9 cellular contexts compared by ENCODE assay signal in the genomic region with DNA sequence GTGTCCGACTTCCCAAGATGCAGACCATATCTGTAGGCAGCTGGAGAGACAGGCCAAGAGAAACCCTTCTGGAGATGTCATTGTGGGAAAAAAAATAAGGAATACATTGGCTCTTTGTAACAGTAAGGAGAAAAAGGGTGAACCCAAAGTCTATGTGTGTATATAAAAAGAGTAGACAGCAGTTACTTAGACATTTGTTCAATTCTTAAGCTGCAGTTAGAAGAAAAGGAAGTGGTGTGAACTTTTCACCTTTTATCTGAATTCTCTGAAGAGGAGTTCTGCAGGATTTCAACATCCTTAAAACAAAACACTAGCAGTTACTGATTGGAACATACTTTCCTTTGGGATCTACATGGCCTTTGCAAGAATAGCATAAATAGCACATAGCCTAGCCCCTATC. TPM values are rescaled to one million over a fixed set of nuclear protein-coding genes. Genes with fewer than 3 reads are reported as not detected.
A peak's percentile ranks its signal among the peaks of the same experiment; 100 is the strongest.
DNase-seq lines count a peak whose midpoint lies in the region; ATAC-seq and TF ChIP-seq lines count a peak whose summit lies in the region.
"Had no signal": no experiment of that assay in that cellular context is flagged by ENCODE, and none has a peak within 500 bp of the region (broad histone marks: within the 10 kb centered on the region; RNA-seq: fewer than 3 reads in every experiment).

No MANE protein-coding gene starts in this region.

- peaks cover 52% of the 10 kb centered on the region for H3K4me1 ChIP-seq in lower lobe of right lung

- no peak overlapping the region for H3K4me3 ChIP-seq in lower lobe of right lung

- ATAC-seq in lower lobe of right lung (peak in 1 of 2 donors; percentile 23), HG03135 (IDR thresholded peaks at IDR 0.05; ENCODE audit: unreplicated experiment) (no peak), GM19467 (IDR thresholded peaks at IDR 0.05; ENCODE audit: unreplicated experiment) (no peak)

- peak overlapping the region; percentile 91 for H3K4me3 Mint-ChIP-seq in activated naive CD8-positive, alpha-beta T cell
- H3K4me3 Mint-ChIP-seq in chondrocyte (ENCODE audit: unreplicated experiment) = no peak overlapping the region

- in situ Hi-C loops in KBM-7 (cut with MboI; ENCODE audit: low pct_unique_long_range_greater_than_20kb, low sequenced_read_pairs) = no loop called here

- intact Hi-C loops in lower lobe of right lung (cut with DNase I) = no loop called here

- no peaks in the 10 kb centered on the region for H3K36me3 ChIP-seq in lower lobe of right lung
- H3K36me3 ChIP-seq: brain microvascular endothelial cell had no signal

- peak overlapping the region; percentile 77 for H3K27ac ChIP-seq in lower lobe of right lung
- H3K27ac ChIP-seq: brain microvascular endothelial cell had no signal

- peaks cover 5% of the 10 kb centered on the region for H3K36me3 Mint-ChIP-seq in activated naive CD8-positive, alpha-beta T cell
- no peaks in the 10 kb centered on the region for H3K36me3 Mint-ChIP-seq in chondrocyte (ENCODE audit: low read depth)

- no peaks in the 10 kb centered on the region for H3K27me3 Mint-ChIP-seq in activated naive CD8-positive, alpha-beta T cell
- H3K27me3 Mint-ChIP-seq in chondrocyte (ENCODE audit: low read depth) = no peaks in the 10 kb centered on the region

- DNase-seq in A172 (ENCODE audit: low spot score) (peak; percentile 41), KBM-7 (peak; percentile 67), lower lobe of right lung (no peak), SHP77 treated with DMSO at 0.1 percent for 48 hours (lab: John Stamatoyannopoulos, UW) (no peak), chondrocyte (ENCODE audit: low spot score) (no peak)
- DNase-seq: brain microvascular endothelial cell had no signal

- H3K27ac Mint-ChIP-seq in activated naive CD8-positive, alpha-beta T cell = peak overlapping the region; percentile 99
- H3K27ac Mint-ChIP-seq in chondrocyte (ENCODE audit: unreplicated experiment) = no peak overlapping the region

- no peaks in the 10 kb centered on the region for H3K9me3 ChIP-seq in lower lobe of right lung

- TF ChIP-seq CTCF in lower lobe of right lung (IDR thresholded peaks at IDR 0.05) (no peak), chondrocyte (IDR thresholded peaks at IDR 0.05) (no peak)

- H3K4me1 Mint-ChIP-seq in activated naive CD8-positive, alpha-beta T cell (ENCODE audit: low read depth) = peaks cover 91% of the 10 kb centered on the region
- peaks cover 6% of the 10 kb centered on the region for H3K4me1 Mint-ChIP-seq in chondrocyte (ENCODE audit: low read depth)

- no peaks in the 10 kb centered on the region for H3K9me3 Mint-ChIP-seq in activated naive CD8-positive, alpha-beta T cell (ENCODE audit: low read depth)
- H3K9me3 Mint-ChIP-seq in chondrocyte (ENCODE audit: low read depth) = no peaks in the 10 kb centered on the region

- no peaks in the 10 kb centered on the region for H3K27me3 ChIP-seq in lower lobe of right lung (ENCODE audit: low read depth)
- H3K27me3 ChIP-seq: brain microvascular endothelial cell had no signal

RNA-seq across cellular contexts. Expression of a gene that starts 21.7 kb away (rescaled TPM):
- 4.6 and 12.0 TPM in 2 replicates for total RNA-seq in A172 (2014; rRNA removed; shearing (Covaris generic))
- 16.4 TPM for total RNA-seq in lower lobe of right lung
- 3.1 to 3.4 TPM (median 3.3 TPM) in 3 replicates for total RNA-seq in chondrocyte

RNA-seq across cellular contexts. Expression of a gene that starts 34.5 kb away (rescaled TPM):
- total RNA-seq in A172 (2014; rRNA removed; shearing (Covaris generic)) = 101 and 112 TPM in 2 replicates
- total RNA-seq in lower lobe of right lung = 38.9 TPM
- 45.2 to 62.8 TPM (median 45.3 TPM) in 3 replicates for total RNA-seq in chondrocyte

RNA-seq across cellular contexts. Expression of a gene that starts 46.2 kb away (rescaled TPM):
- total RNA-seq in A172 (2014; rRNA removed; shearing (Covaris generic)) = 30.3 and 33.4 TPM in 2 replicates
- 56.7 TPM for total RNA-seq in lower lobe of right lung
- 32.0 to 42.8 TPM (median 33.1 TPM) in 3 replicates for total RNA-seq in chondrocyte

Comparison
In these comparisons a context has a peak if more than half of its experiments do, and no peak if none do; other contexts are left out.
1. DNase-seq: peak in A172 (single experiment) and KBM-7 (single experiment); none in lower lobe of right lung (single experiment), SHP77 treated with DMSO at 0.1 percent for 48 hours (single experiment) and chondrocyte (single experiment).